ENCODE assay signal across 13 cellular contexts in genomic region chr10:62015994-62016393, GRCh38.
DNase-seq lines count a peak whose midpoint lies in the region; ATAC-seq and TF ChIP-seq lines count a peak whose summit lies in the region.
"Had no signal": no experiment of that assay in that cellular context is flagged by ENCODE, and none has a peak within 500 bp of the region (broad histone marks: within the 10 kb centered on the region; RNA-seq: fewer than 3 reads in every experiment).

No MANE protein-coding gene starts in this region.

- no peak overlapping the region for H3K27ac ChIP-seq in CD4-positive, CD25-positive, alpha-beta regulatory T cell (ENCODE audit: insufficient read depth, low read length, poor library complexity, severe bottlenecking)
- no peak overlapping the region for H3K27ac ChIP-seq in left lung
- no peak overlapping the region for H3K27ac ChIP-seq in RWPE1

- peaks cover 17% of the 10 kb centered on the region for H3K36me3 ChIP-seq in CD4-positive, CD25-positive, alpha-beta regulatory T cell (ENCODE audit: control insufficient read depth, insufficient read depth, low read length)
- H3K36me3 ChIP-seq in left lung, result peaks cover 0 to 4% of the 10 kb centered on the region in 2 donors
- H3K36me3 ChIP-seq: suprapubic skin had no signal

- H3K36me3 Mint-ChIP-seq in CD4-positive, CD25-positive, alpha-beta regulatory T cell, result peaks cover 35% of the 10 kb centered on the region
- peaks cover 15% of the 10 kb centered on the region for H3K36me3 Mint-ChIP-seq in osteocyte (ENCODE audit: unreplicated experiment)

- TF ChIP-seq RAD21 in Ishikawa (IDR thresholded peaks at IDR 0.05; ENCODE audit: low read depth), result no peak

- TF ChIP-seq CTCF in osteocyte (IDR thresholded peaks at IDR 0.05) (no peak), left lung (IDR thresholded peaks at IDR 0.05) (no peak), RWPE1 (conservative IDR thresholded peaks at IDR 0.05; ENCODE audit: low read depth) (no peak)

- H3K27me3 Mint-ChIP-seq in CD4-positive, CD25-positive, alpha-beta regulatory T cell, result no peaks in the 10 kb centered on the region
- no peaks in the 10 kb centered on the region for H3K27me3 Mint-ChIP-seq in osteocyte (ENCODE audit: unreplicated experiment)

- peaks cover 45 to 80% (median 65%) of the 10 kb centered on the region in 4 donors for H3K4me1 Mint-ChIP-seq in CD4-positive, CD25-positive, alpha-beta regulatory T cell
- H3K4me1 Mint-ChIP-seq in osteocyte (ENCODE audit: unreplicated experiment), result peaks cover 48% of the 10 kb centered on the region

- peak overlapping the region; percentile 50 to 83 (median 67) for H3K27ac Mint-ChIP-seq in CD4-positive, CD25-positive, alpha-beta regulatory T cell
- H3K27ac Mint-ChIP-seq in osteocyte (ENCODE audit: unreplicated experiment), result peak overlapping the region; percentile 90

- no peaks in the 10 kb centered on the region for H3K9me3 ChIP-seq in CD4-positive, CD25-positive, alpha-beta regulatory T cell (ENCODE audit: control insufficient read depth in 2 of 2, low read length in 2 of 2)
- H3K9me3 ChIP-seq in left lung, result no peaks in the 10 kb centered on the region
- H3K9me3 ChIP-seq: suprapubic skin had no signal

- H3K4me1 ChIP-seq in CD4-positive, CD25-positive, alpha-beta regulatory T cell (ENCODE audit: control insufficient read depth, insufficient read depth, low read length, poor library complexity, severe bottlenecking), result peaks cover 49% of the 10 kb centered on the region
- H3K4me1 ChIP-seq in left lung, result peaks cover 27 to 47% of the 10 kb centered on the region in 2 donors

- H3K27me3 ChIP-seq in CD4-positive, CD25-positive, alpha-beta regulatory T cell (ENCODE audit: control insufficient read depth, insufficient read depth, low read length), result no peaks in the 10 kb centered on the region
- H3K27me3 ChIP-seq in left lung, result no peaks in the 10 kb centered on the region
- H3K27me3 ChIP-seq: suprapubic skin had no signal

- POLR2A ChIA-PET in RWPE1 (lab: Yijun Ruan, JAX; ENCODE audit: low non-redundant PET), result no interaction called here

- H3K4me3 ChIP-seq in CD4-positive, CD25-positive, alpha-beta regulatory T cell (ENCODE audit: low read depth, low read length), result peak overlapping the region; percentile 49
- no peak overlapping the region for H3K4me3 ChIP-seq in left lung
- H3K4me3 ChIP-seq: suprapubic skin had no signal

- H3K4me3 Mint-ChIP-seq in CD4-positive, CD25-positive, alpha-beta regulatory T cell, result no peak overlapping the region
- no peak overlapping the region for H3K4me3 Mint-ChIP-seq in osteocyte (ENCODE audit: unreplicated experiment)

- H3K9me3 Mint-ChIP-seq in CD4-positive, CD25-positive, alpha-beta regulatory T cell, result peaks cover 0 to 2% (median 0%) of the 10 kb centered on the region in 7 donors
- no peaks in the 10 kb centered on the region for H3K9me3 Mint-ChIP-seq in osteocyte (ENCODE audit: unreplicated experiment)

- DNase-seq in CD4-positive, CD25-positive, alpha-beta regulatory T cell, result no peak
- peak; percentile 25 for DNase-seq in dermis blood vessel endothelial cell
- DNase-seq in osteocyte (ENCODE audit: extremely low spot score, unreplicated experiment), result no peak
- DNase-seq in left lung, result no peak
- no peak for DNase-seq in RWPE1 (ENCODE audit: low spot score)
- no peak for DNase-seq in NK-92 treated with Interleukin-12 subunit alpha and Interleukin-12 subunit beta, amount 100 ng/mL, for 24 hours (lab: John Stamatoyannopoulos, UW)
- DNase-seq in activated CD8-positive, alpha-beta memory T cell treated with anti-CD3 and anti-CD28 coated beads, Interleukin-2, amount 50 U/mL, for 48 hours, result no peak
- DNase-seq: activated CD4-positive, alpha-beta T cell treated with anti-CD3 and anti-CD28 coated beads for 48 hours; central memory CD4-positive, alpha-beta T cell; KBM-7; NCI-H187 treated with DMSO at 0.1 percent for 48 hours had no signal

- ATAC-seq in CD4-positive, CD25-positive, alpha-beta regulatory T cell (ENCODE audit: low read depth in 2 of 2), result no peak
- ATAC-seq in left lung, result no peak

- intact Hi-C loops in left lung (cut with DNase I), result no loop called here

- TF ChIP-seq EP300 in Ishikawa (IDR thresholded peaks at IDR 0.05; ENCODE audit: borderline replicate concordance), result no peak

- CTCF ChIA-PET in RWPE1 (lab: Yijun Ruan, JAX), result interaction anchor here (0.7 kb wide), 1 partner anchor 289 kb away, joined by 3 read pairs; no protein-coding TSS in a partner anchor

TF ChIP-seq in Ishikawa, 13 proteins besides CTCF, POLR2A, EP300 and RAD21:
- TF ChIP-seq NFIC (IDR thresholded peaks at IDR 0.05), result peak; percentile 14; the same call in 1 of the 2 replicates
- TF ChIP-seq TAF1 (IDR thresholded peaks at IDR 0.05; ENCODE audit: low read depth), result no peak
